In genomic region chr1:204891860-204892259, GRCh38 we compare ENCODE assay signal across 19 cellular contexts. TPM values are rescaled to one million over a fixed set of nuclear protein-coding genes. Genes with fewer than 3 reads are reported as not detected.
DNase-seq lines count a peak whose midpoint lies in the region; ATAC-seq and TF ChIP-seq lines count a peak whose summit lies in the region.
"Had no signal": no experiment of that assay in that cellular context is flagged by ENCODE, and none has a peak within 500 bp of the region (broad histone marks: within the 10 kb centered on the region; RNA-seq: fewer than 3 reads in every experiment).

No MANE protein-coding gene starts in this region.

- ATAC-seq in lower lobe of right lung: no peak
- ATAC-seq in HG03460 (IDR thresholded peaks at IDR 0.05; ENCODE audit: unreplicated experiment): no peak
- ATAC-seq: Panc1 had no signal

- no peaks in the 10 kb centered on the region for H3K4me1 ChIP-seq in prostate gland (replicated peaks)
- H3K4me1 ChIP-seq in lower lobe of right lung: no peaks in the 10 kb centered on the region

- intact Hi-C loops in prostate gland (cut with DNase I): no loop called here
- intact Hi-C loops in lower lobe of right lung (cut with DNase I): no loop called here

- H3K9me3 ChIP-seq in prostate gland (no peaks in the 10 kb centered on the region), lower lobe of right lung (no peaks in the 10 kb centered on the region)
- H3K9me3 ChIP-seq: BLaER1 treated with 17β-estradiol and CSF1 and Interleukin-3, amounts not matched to agents 10 nM and 100 nM had no signal

- H3K27me3 ChIP-seq in prostate gland (replicated peaks; ENCODE audit: insufficient read depth) (no peaks in the 10 kb centered on the region), lower lobe of right lung (ENCODE audit: low read depth) (peaks cover 7% of the 10 kb centered on the region)
- H3K27me3 ChIP-seq: BLaER1 treated with 17β-estradiol and CSF1 and Interleukin-3, amounts not matched to agents 10 nM and 100 nM had no signal

- H3K4me3 ChIP-seq in coronary artery (no peak overlapping the region), prostate gland (no peak overlapping the region), lower lobe of right lung (no peak overlapping the region)
- H3K4me3 ChIP-seq: BLaER1 treated with 17β-estradiol and CSF1 and Interleukin-3, amounts not matched to agents 10 nM and 100 nM had no signal

- TF ChIP-seq CTCF in coronary artery (IDR thresholded peaks at IDR 0.05): no peak
- no peak for TF ChIP-seq CTCF in prostate gland (IDR thresholded peaks at IDR 0.05)
- no peak for TF ChIP-seq CTCF in lower lobe of right lung (IDR thresholded peaks at IDR 0.05)

- DNase-seq in ELR (ENCODE audit: low read depth) (peak; percentile 9), HT1080 (ENCODE audit: low read depth) (peak; percentile 21), coronary artery (ENCODE audit: low spot score) (no peak), prostate gland (ENCODE audit: low spot score) (no peak), NCI-H1105 treated with DMSO at 0.1 percent for 48 hours (lab: John Stamatoyannopoulos, UW) (no peak), lower lobe of right lung (no peak)
- DNase-seq: CD4-positive, alpha-beta memory T cell; DND-41; GDM1; NCI-H1092; NCI-H1436 treated with DMSO at 0.1 percent for 48 hours; NCI-H2029; NCI-H345; NCI-H524; NCI-H82; SIG-M5 had no signal

- WGBS in prostate gland: 91% methylated on average over 3 of the region's 3 CpGs

- H3K27ac ChIP-seq in coronary artery (peak overlapping the region; percentile 21 to 42), prostate gland (no peak overlapping the region), lower lobe of right lung (no peak overlapping the region)
- H3K27ac ChIP-seq: BLaER1 treated with 17β-estradiol and CSF1 and Interleukin-3, amounts not matched to agents 10 nM and 100 nM had no signal

- no peak for TF ChIP-seq POLR2A in prostate gland (IDR thresholded peaks at IDR 0.05)

- H3K36me3 ChIP-seq in prostate gland: no peaks in the 10 kb centered on the region
- H3K36me3 ChIP-seq in lower lobe of right lung: no peaks in the 10 kb centered on the region
- H3K36me3 ChIP-seq: BLaER1 treated with 17β-estradiol and CSF1 and Interleukin-3, amounts not matched to agents 10 nM and 100 nM had no signal

RNA-seq across cellular contexts. Expression of gene NFASC, which starts 21.2 kb away (rescaled TPM):
- total RNA-seq in HT1080 (2014; rRNA removed; shearing (Covaris generic)): 7.3 and 7.8 TPM in 2 replicates
- polyA plus RNA-seq in HT1080 (2015; cell fraction: cytosol; rRNA removed): 0.09 and 0.12 TPM in 2 replicates
- polyA plus RNA-seq in HT1080 (2015; cell fraction: nucleus; rRNA removed): 0.16 and 0.56 TPM in 2 replicates
- total RNA-seq in prostate gland (10 to 100 TPM in 1 of 2 donors, 1 to 10 TPM in 1; 3.7 to 13.2 TPM), lower lobe of right lung (12.2 TPM)
- total RNA-seq: CD4-positive, alpha-beta memory T cell had no signal
- polyA plus RNA-seq: CD4-positive, alpha-beta memory T cell had no signal

Comparison
In these comparisons a context has a peak if more than half of its experiments do, and no peak if none do; other contexts are left out.
1. DNase-seq: peak in ELR (single experiment) and HT1080 (single experiment); none in coronary artery (single experiment), prostate gland (single experiment), NCI-H1105 treated with DMSO at 0.1 percent for 48 hours (single experiment) and lower lobe of right lung (single experiment).
2. H3K27ac ChIP-seq: peak in coronary artery (2 of 2); none in prostate gland (0 of 2) and lower lobe of right lung (single experiment).